ENCODE assay signal across 1 cellular context in genomic region chr6:161186173-161186769, GRCh38.
TF ChIP-seq lines count a peak whose summit lies in the region.

No MANE protein-coding gene starts in this region.

TF ChIP-seq in GM23338, 12 proteins besides CTCF, POLR2A, EP300 and RAD21 (continued from another document):
- TF ChIP-seq ZNF462 (CRISPR knock-in tag; IDR thresholded peaks at IDR 0.05), result no peak
- no peak for TF ChIP-seq NANOG (IDR thresholded peaks at IDR 0.05; ENCODE audit: borderline replicate concordance)
- no peak for TF ChIP-seq REST (IDR thresholded peaks at IDR 0.05; ENCODE audit: unreplicated experiment)
- no peak for TF ChIP-seq ZNF331 (CRISPR knock-in tag; IDR thresholded peaks at IDR 0.05; ENCODE audit: low read depth)
- TF ChIP-seq STAT1 (IDR thresholded peaks at IDR 0.05; ENCODE audit: unreplicated experiment), result no peak
